In the genomic region with DNA sequence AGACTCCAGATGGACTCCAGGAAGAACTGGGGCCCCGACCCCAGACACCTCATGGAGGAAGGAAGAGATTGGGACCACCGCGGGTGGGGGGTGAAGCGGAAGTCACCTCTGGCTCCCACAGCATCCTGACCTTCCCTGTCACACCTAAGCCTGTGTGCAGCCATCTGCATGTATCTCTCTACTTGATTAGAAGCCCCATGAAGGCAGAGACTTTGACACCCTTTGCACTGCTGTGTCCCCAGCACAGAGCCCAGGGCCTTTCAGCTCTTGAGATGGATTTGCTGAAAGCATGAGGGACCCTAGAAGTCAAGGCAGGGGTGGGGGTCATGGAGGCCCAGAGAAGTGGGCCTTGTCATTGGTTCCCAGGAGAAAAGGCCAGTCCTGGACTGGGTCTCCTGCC, we compare ENCODE assay signal across 2 cellular contexts.
TF ChIP-seq lines count a peak whose summit lies in the region.

No MANE protein-coding gene starts in this region.

TF ChIP-seq in IMR-90, 13 proteins besides CTCF, POLR2A, EP300 and RAD21:
- no peak for TF ChIP-seq ELK1 (IDR thresholded peaks at IDR 0.05; ENCODE audit: borderline replicate concordance, low read depth, low read length)
- TF ChIP-seq CEBPB (IDR thresholded peaks at IDR 0.05; ENCODE audit: low read depth, low read length), result no peak
- TF ChIP-seq MXI1 (IDR thresholded peaks at IDR 0.05; ENCODE audit: borderline replicate concordance, low read depth, low read length), result no peak
- TF ChIP-seq RCOR1 (IDR thresholded peaks at IDR 0.05; ENCODE audit: insufficient replicate concordance, low read length), result no peak
- TF ChIP-seq USF2 (IDR thresholded peaks at IDR 0.05; ENCODE audit: low read depth, low read length), result no peak
- no peak for TF ChIP-seq BHLHE40 (IDR thresholded peaks at IDR 0.05; ENCODE audit: low read depth, low read length)
- no peak for TF ChIP-seq RFX5 (IDR thresholded peaks at IDR 0.05; ENCODE audit: low read depth, low read length)
- no peak for TF ChIP-seq NFE2L2 (IDR thresholded peaks at IDR 0.05; ENCODE audit: low read depth, low read length)
- no peak for TF ChIP-seq CHD1 (IDR thresholded peaks at IDR 0.05; ENCODE audit: low read depth, low read length)
- no peak for TF ChIP-seq SMC3 (IDR thresholded peaks at IDR 0.05; ENCODE audit: low read depth, low read length)
- TF ChIP-seq FOS (IDR thresholded peaks at IDR 0.05; ENCODE audit: low read depth, low read length), result no peak
- TF ChIP-seq MAFK (IDR thresholded peaks at IDR 0.05; ENCODE audit: low read depth, low read length), result no peak
- no peak for TF ChIP-seq MAZ (IDR thresholded peaks at IDR 0.05; ENCODE audit: borderline replicate concordance, low read depth, low read length)

TF ChIP-seq in H1, 55 proteins besides CTCF, POLR2A, EP300 and RAD21:
- TF ChIP-seq EZH2 (IDR thresholded peaks at IDR 0.05; ENCODE audit: low read depth, low read length, severe bottlenecking), result no peak
- TF ChIP-seq KDM5A (IDR thresholded peaks at IDR 0.05; ENCODE audit: low read length), result no peak
- no peak for TF ChIP-seq ASH2L (IDR thresholded peaks at IDR 0.05; ENCODE audit: low read length)
- TF ChIP-seq, protein P1, sequence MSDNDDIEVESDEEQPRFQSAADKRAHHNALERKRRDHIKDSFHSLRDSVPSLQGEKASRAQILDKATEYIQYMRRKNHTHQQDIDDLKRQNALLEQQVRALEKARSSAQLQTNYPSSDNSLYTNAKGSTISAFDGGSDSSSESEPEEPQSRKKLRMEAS (IDR thresholded peaks at IDR 0.05), result no peak
- no peak for TF ChIP-seq YY1 (IDR thresholded peaks at IDR 0.05; ENCODE audit: low read depth, low read length)
- TF ChIP-seq BRCA1 (IDR thresholded peaks at IDR 0.05; ENCODE audit: low read depth, low read length), result no peak
- TF ChIP-seq SAP30 (IDR thresholded peaks at IDR 0.05; ENCODE audit: insufficient read depth, insufficient replicate concordance, low read length), result no peak
- no peak for TF ChIP-seq SIN3A (conservative IDR thresholded peaks at IDR 0.05 in 1 of 2, IDR thresholded peaks at IDR 0.05 in 1 of 2; ENCODE audit: low read depth in 1 of 2, low read length in 2 of 2)
- TF ChIP-seq SP2 (IDR thresholded peaks at IDR 0.05; ENCODE audit: low read length), result no peak
- TF ChIP-seq TAF1 (IDR thresholded peaks at IDR 0.05; ENCODE audit: low read depth, low read length), result no peak
- no peak for TF ChIP-seq KDM1A (IDR thresholded peaks at IDR 0.05; ENCODE audit: borderline replicate concordance, low read length)
- no peak for TF ChIP-seq CBX5 (IDR thresholded peaks at IDR 0.05; ENCODE audit: low read depth, low read length)
- no peak for TF ChIP-seq CEBPB (IDR thresholded peaks at IDR 0.05; ENCODE audit: low read depth, low read length)
- TF ChIP-seq SIRT6 (IDR thresholded peaks at IDR 0.05; ENCODE audit: low read length), result no peak
- TF ChIP-seq TEAD4 (IDR thresholded peaks at IDR 0.05; ENCODE audit: low read depth, low read length), result no peak
- no peak for TF ChIP-seq GABPA (IDR thresholded peaks at IDR 0.05; ENCODE audit: borderline replicate concordance, insufficient read depth, low read length)
- TF ChIP-seq HDAC6 (IDR thresholded peaks at IDR 0.05; ENCODE audit: low read depth, low read length), result no peak
- no peak for TF ChIP-seq USF2 (IDR thresholded peaks at IDR 0.05; ENCODE audit: low read length)
